8 cellular contexts compared by ENCODE assay signal in genomic region chr14:20455355-20456300, GRCh38. TPM values are rescaled to one million over a fixed set of nuclear protein-coding genes. Genes with fewer than 3 reads are reported as not detected.
DNase-seq lines count a peak whose midpoint lies in the region; ATAC-seq lines count a peak whose summit lies in the region.

No MANE protein-coding gene starts in this region.

- H3K4me3 ChIP-seq in ACC112 (ENCODE audit: low read depth, low read length) (peak overlapping the region; percentile 93), iPS-11a (ENCODE audit: low read depth, low read length) (peak overlapping the region; percentile 98)

- H3K27ac ChIP-seq in ACC112 (ENCODE audit: low read depth, low read length) (peak overlapping the region; percentile 93), adipose tissue (ENCODE audit: low read depth, low read length) (peak overlapping the region; percentile 87)

- H3K27me3 ChIP-seq in ACC112 (ENCODE audit: insufficient read depth, low read length) = no peaks in the 10 kb centered on the region

- peaks cover 60% of the 10 kb centered on the region for H3K79me2 ChIP-seq in ACC112 (ENCODE audit: control insufficient read depth, insufficient read depth, low read length, unreplicated experiment)

- 1% methylated on average over 39 of the region's 39 CpGs for WGBS in adipose tissue, 3 donors

- ATAC-seq in HG02588 (IDR thresholded peaks at IDR 0.05; ENCODE audit: unreplicated experiment) = peak; percentile 32

- H3K36me3 ChIP-seq in ACC112 (ENCODE audit: insufficient read depth, low read length) = peaks cover 18% of the 10 kb centered on the region; the same call in 1 of the 2 replicates

- peak overlapping the region; percentile 19 for H2AFZ ChIP-seq in ACC112 (ENCODE audit: low read length, unreplicated experiment)

- DNase-seq in GM04503 (ENCODE audit: low read depth) (peak; percentile 65), NCI-H1105 treated with DMSO at 0.1 percent for 48 hours (lab: John Stamatoyannopoulos, UW) (peak; percentile 92), GM19240 (ENCODE audit: insufficient read length, low spot score) (no peak)
- peak; percentile 87 for DNase-seq in stimulated activated naive CD4-positive, alpha-beta T cell treated with Interleukin-2 at 50 U/mL for 16 hours (lab: John Stamatoyannopoulos, UW)

- H3K4me1 ChIP-seq in ACC112 (ENCODE audit: control insufficient read depth, insufficient read depth, low read length, unreplicated experiment) = peaks cover 33% of the 10 kb centered on the region

RNA-seq across cellular contexts. Expression of gene APEX1, which starts 0.6 kb away (rescaled TPM):
- polyA plus RNA-seq in adipose tissue = 100 to 1,000 TPM in 2 of 3 donors, 10 to 100 TPM in 1; 94.2 to 151 (median 116) TPM

RNA-seq across cellular contexts. Expression of gene OSGEP, which starts 1.0 kb away (rescaled TPM):
- polyA plus RNA-seq in adipose tissue = 10 to 100 TPM; 19.5 to 26.7 (median 22.4) TPM

RNA-seq across cellular contexts. Expression of gene PIP4P1, which starts 5.6 kb away (rescaled TPM):
- polyA plus RNA-seq in adipose tissue = 10 to 100 TPM; 19.0 to 36.6 (median 24.6) TPM

RNA-seq across cellular contexts. Expression of gene PNP, which starts 13.6 kb away (rescaled TPM):
- polyA plus RNA-seq in adipose tissue = 100 to 1,000 TPM in 1 of 3 donors, 10 to 100 TPM in 2; 17.0 to 182 (median 41.7) TPM

RNA-seq across cellular contexts. Expression of gene KLHL33, which starts 19.7 kb away (rescaled TPM):
- polyA plus RNA-seq in adipose tissue = 1 to 10 TPM in 1 of 3 donors, under 1 TPM in 2; 0.09 to 1.6 (median 0.27) TPM
